Comparison of ENCODE assay signal across 18 cellular contexts in genomic region chr19:1280588-1281269, GRCh38. TPM values are rescaled to one million over a fixed set of nuclear protein-coding genes. Genes with fewer than 3 reads are reported as not detected.
DNase-seq lines count a peak whose midpoint lies in the region; ATAC-seq and TF ChIP-seq lines count a peak whose summit lies in the region.
"Had no signal": no experiment of that assay in that cellular context is flagged by ENCODE, and none has a peak within 500 bp of the region (broad histone marks: within the 10 kb centered on the region; RNA-seq: fewer than 3 reads in every experiment).

No MANE protein-coding gene starts in this region.

- peaks cover 48% of the 10 kb centered on the region for H3F3A ChIP-seq in neural progenitor cell (ENCODE audit: low read depth)

- H3K27ac Mint-ChIP-seq in central memory CD8-positive, alpha-beta T cell (ENCODE audit: low read depth): peak overlapping the region; percentile 87
- H3K27ac Mint-ChIP-seq in neural progenitor cell: no peak overlapping the region
- no peak overlapping the region for H3K27ac Mint-ChIP-seq in nephron progenitor cell

- H3K36me3 Mint-ChIP-seq in central memory CD8-positive, alpha-beta T cell (ENCODE audit: insufficient read depth): peaks cover 9% of the 10 kb centered on the region
- H3K36me3 Mint-ChIP-seq in neural progenitor cell: peaks cover 4% of the 10 kb centered on the region
- peaks cover 4% of the 10 kb centered on the region for H3K36me3 Mint-ChIP-seq in nephron progenitor cell (ENCODE audit: low read depth)

- peaks cover 15% of the 10 kb centered on the region for H3K27me3 Mint-ChIP-seq in central memory CD8-positive, alpha-beta T cell
- H3K27me3 Mint-ChIP-seq in neural progenitor cell (ENCODE audit: insufficient read depth, low read depth) (peaks cover 7% of the 10 kb centered on the region), nephron progenitor cell (ENCODE audit: low read depth, poor library complexity) (peaks cover 18% of the 10 kb centered on the region)

- no peak overlapping the region for H3K4me2 ChIP-seq in neural progenitor cell

- CTCF ChIA-PET in HEK293 (lab: Yijun Ruan, JAX): interaction anchor here (0.6 to 4.4 kb wide), 8 partner anchors 14 to 526 kb away, joined by 3 to 28 read pairs (median 4); no protein-coding TSS in a partner anchor

- H3K4me3 ChIP-seq in HEK293 (ENCODE audit: low read depth, low read length) (no peak overlapping the region), neural progenitor cell (no peak overlapping the region)
- H3K4me3 ChIP-seq: GM12878, GM23248, Peyer's patch, SK-N-MC had no signal

- no peak for DNase-seq in central memory CD8-positive, alpha-beta T cell (ENCODE audit: low spot score in 2 of 2)
- DNase-seq in neural progenitor cell (ENCODE audit: low spot score) (no peak), iPS-NIHi7 (ENCODE audit: extremely low spot score) (no peak), nephron progenitor cell (no peak)
- DNase-seq in activated CD4-positive, alpha-beta T cell treated with anti-CD3 and anti-CD28 coated beads, Interleukin-2, amount 50 U/mL, for 48 hours: no peak
- DNase-seq: C1 segment of cervical spinal cord, DMS 273 treated with DMSO at 0.1 percent for 48 hours, GDM1, GM23248, NCI-H1105, NCI-H1694, NCI-H510A treated with DMSO at 0.1 percent for 48 hours, Peyer's patch, Right ventricle myocardium superior had no signal

- H3K4me1 ChIP-seq in HEK293 (ENCODE audit: control insufficient read depth, insufficient read depth, low read length) (peaks cover 3% of the 10 kb centered on the region), neural progenitor cell (peaks cover 8% of the 10 kb centered on the region)

- H3K79me2 ChIP-seq in neural progenitor cell (ENCODE audit: low read depth): peaks cover 13% of the 10 kb centered on the region

- POLR2A ChIA-PET in HEK293 (lab: Yijun Ruan, JAX): interaction anchor here (2.8 kb wide), 1 partner anchor 11 kb away, joined by 26 read pairs; the partner anchor contains the start of gene CIRBP

- no peak overlapping the region for H3K9ac ChIP-seq in neural progenitor cell
- H3K9ac ChIP-seq: GM23248 had no signal

- no peak overlapping the region for H3K4me3 Mint-ChIP-seq in central memory CD8-positive, alpha-beta T cell
- H3K4me3 Mint-ChIP-seq in neural progenitor cell: peak overlapping the region; percentile 22
- no peak overlapping the region for H3K4me3 Mint-ChIP-seq in nephron progenitor cell

- H4K20me1 ChIP-seq in neural progenitor cell (ENCODE audit: low read depth): peaks cover 21% of the 10 kb centered on the region

- H3K27me3 ChIP-seq in neural progenitor cell: peaks cover 25% of the 10 kb centered on the region

- no peak overlapping the region for H3K27ac ChIP-seq in HEK293 (ENCODE audit: extremely low read depth, low read depth, low read length)
- no peak overlapping the region for H3K27ac ChIP-seq in neural progenitor cell
- H3K27ac ChIP-seq: GM23248, Peyer's patch, SK-N-MC had no signal

- ATAC-seq in central memory CD8-positive, alpha-beta T cell (replicated peaks; ENCODE audit: extremely low read depth, poor library complexity, severe bottlenecking): no peak
- ATAC-seq: GM12878 had no signal

- peaks cover 27% of the 10 kb centered on the region for H3K4me1 Mint-ChIP-seq in central memory CD8-positive, alpha-beta T cell
- H3K4me1 Mint-ChIP-seq in neural progenitor cell: peaks cover 28% of the 10 kb centered on the region
- H3K4me1 Mint-ChIP-seq in nephron progenitor cell: peaks cover 29% of the 10 kb centered on the region

- TF ChIP-seq CTCF in HEK293 (tag by site-specific recombination; IDR thresholded peaks at IDR 0.05) (no peak), neural progenitor cell (IDR thresholded peaks at IDR 0.05) (no peak), nephron progenitor cell (IDR thresholded peaks at IDR 0.05) (no peak)

- H3K9me3 Mint-ChIP-seq in central memory CD8-positive, alpha-beta T cell: no peaks in the 10 kb centered on the region
- H3K9me3 Mint-ChIP-seq in neural progenitor cell: no peaks in the 10 kb centered on the region
- no peaks in the 10 kb centered on the region for H3K9me3 Mint-ChIP-seq in nephron progenitor cell

- H3K36me3 ChIP-seq in HEK293 (ENCODE audit: control insufficient read depth in 2 of 2, insufficient read depth in 1 of 2, low read length in 2 of 2) (peaks cover 0 to 36% of the 10 kb centered on the region in 2 experiments; a peak in 1 of 3 replicates), neural progenitor cell (no peaks in the 10 kb centered on the region)

- no peak overlapping the region for H2AFZ ChIP-seq in neural progenitor cell (replicated peaks)
- H2AFZ ChIP-seq: GM23248 had no signal

- H3K9me3 ChIP-seq in HEK293 (ENCODE audit: control insufficient read depth, insufficient read depth, low read depth, low read length) (no peaks in the 10 kb centered on the region), neural progenitor cell (ENCODE audit: low read depth) (no peaks in the 10 kb centered on the region)
- H3K9me3 ChIP-seq: Peyer's patch had no signal

TF ChIP-seq in HEK293, 187 proteins besides CTCF, POLR2A, EP300 and RAD21:
- TF ChIP-seq ZBTB48 (tag by site-specific recombination; IDR thresholded peaks at IDR 0.05): no peak
- no peak for TF ChIP-seq ZNF155 (tag by site-specific recombination; IDR thresholded peaks at IDR 0.05)
- peak; percentile 85 for TF ChIP-seq ZFHX2 (tag by site-specific recombination; conservative IDR thresholded peaks at IDR 0.05)
- no peak for TF ChIP-seq ZNF677 (tag by site-specific recombination; IDR thresholded peaks at IDR 0.05)
- TF ChIP-seq EGR2 (tag by site-specific recombination; IDR thresholded peaks at IDR 0.05; ENCODE audit: low read depth): peak; percentile 84
- TF ChIP-seq GLI4 (tag by site-specific recombination; IDR thresholded peaks at IDR 0.05): no peak
- TF ChIP-seq ZNF549 (tag by site-specific recombination; IDR thresholded peaks at IDR 0.05): no peak
- TF ChIP-seq ZNF292 (tag by site-specific recombination; IDR thresholded peaks at IDR 0.05; ENCODE audit: borderline replicate concordance, low read depth): no peak
- no peak for TF ChIP-seq ZNF416 (tag by site-specific recombination; IDR thresholded peaks at IDR 0.05)

RNA-seq across cellular contexts. Expression of gene EFNA2, which starts 4.9 kb away (rescaled TPM):
- total RNA-seq in neural progenitor cell (ENCODE audit: low replicate concordance): 13.2 and 34.7 TPM in 2 replicates
- total RNA-seq: GM12878, GM23248, LHCN-M2, Right ventricle myocardium superior had no signal

RNA-seq across cellular contexts. Expression of gene FAM174C, which starts 5.4 kb away (rescaled TPM):
- 4.8 and 14.6 TPM in 2 replicates for total RNA-seq in neural progenitor cell (ENCODE audit: low replicate concordance)

RNA-seq across cellular contexts. Expression of gene CIRBP, which starts 11.6 kb away (rescaled TPM):
- 395 and 737 TPM in 2 replicates for total RNA-seq in neural progenitor cell (ENCODE audit: low replicate concordance)

RNA-seq across cellular contexts. Expression of gene MIDN, which starts 32.3 kb away (rescaled TPM):
- 16.1 and 51.3 TPM in 2 replicates for total RNA-seq in neural progenitor cell (ENCODE audit: low replicate concordance)

RNA-seq across cellular contexts. Expression of gene ATP5F1D, which starts 39.2 kb away (rescaled TPM):
- 7.1 and 52.0 TPM in 2 replicates for total RNA-seq in neural progenitor cell (ENCODE audit: low replicate concordance)
